In the genomic region with DNA sequence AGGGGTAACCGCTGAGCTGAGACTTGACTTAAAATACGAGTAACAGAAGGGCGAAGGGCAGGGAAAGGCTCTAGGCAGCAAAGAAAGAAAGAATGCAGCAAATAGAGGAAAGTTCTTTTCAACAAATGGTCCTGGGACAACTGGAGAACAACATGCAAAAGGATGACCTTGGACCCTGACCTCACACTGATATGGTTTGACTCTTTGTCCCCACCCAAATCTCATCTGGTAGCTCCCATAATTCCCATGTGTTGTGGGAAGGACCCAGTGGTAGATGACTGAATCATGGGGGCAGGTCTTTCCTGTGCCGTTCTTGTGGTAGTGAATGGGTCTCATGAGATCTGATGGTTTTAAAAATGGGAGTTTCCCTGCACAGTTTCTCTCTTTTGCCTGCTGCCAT, we compare ENCODE assay signal across 14 cellular contexts. TPM values are rescaled to one million over a fixed set of nuclear protein-coding genes. Genes with fewer than 3 reads are reported as not detected.
DNase-seq lines count a peak whose midpoint lies in the region; ATAC-seq, FAIRE-seq and TF ChIP-seq lines count a peak whose summit lies in the region.
"Had no signal": no experiment of that assay in that cellular context is flagged by ENCODE, and none has a peak within 500 bp of the region (broad histone marks: within the 10 kb centered on the region; RNA-seq: fewer than 3 reads in every experiment).

No MANE protein-coding gene starts in this region.

- no peaks in the 10 kb centered on the region for H3K36me3 ChIP-seq in KMS-11 (ENCODE audit: insufficient read depth)

- peaks cover 72% of the 10 kb centered on the region for H3K4me1 Mint-ChIP-seq in activated CD8-positive, alpha-beta memory T cell treated with anti-CD3 and anti-CD28 coated beads, Interleukin-2, amount 10 ng/mL, durations not matched to agents 7 days and 5 days
- H3K4me1 Mint-ChIP-seq in activated naive CD8-positive, alpha-beta T cell treated with anti-CD3 and anti-CD28 coated beads for 36 hours = peaks cover 58% of the 10 kb centered on the region
- H3K4me1 Mint-ChIP-seq in neural crest cell = no peaks in the 10 kb centered on the region

- FAIRE-seq in frontal cortex (lab: Jason Lieb, UNC) = no peak
- FAIRE-seq: G401.6 had no signal

- peaks cover 70% of the 10 kb centered on the region for H3K4me1 ChIP-seq in KMS-11 (ENCODE audit: low read depth, poor library complexity, severe bottlenecking)

- peak overlapping the region; percentile 98; the same call in 1 of the 2 replicates for H3K4me2 ChIP-seq in KMS-11

- no peaks in the 10 kb centered on the region for H3K27me3 ChIP-seq in KMS-11 (ENCODE audit: insufficient read depth, low read depth)
- H3K27me3 ChIP-seq: heart left ventricle had no signal

- no peak overlapping the region for H2AFZ ChIP-seq in KMS-11 (ENCODE audit: low read depth)

- peaks cover 80% of the 10 kb centered on the region for H3K36me3 Mint-ChIP-seq in activated CD8-positive, alpha-beta memory T cell treated with anti-CD3 and anti-CD28 coated beads, Interleukin-2, amount 10 ng/mL, durations not matched to agents 7 days and 5 days
- H3K36me3 Mint-ChIP-seq in activated naive CD8-positive, alpha-beta T cell treated with anti-CD3 and anti-CD28 coated beads for 36 hours = peaks cover 49% of the 10 kb centered on the region
- H3K36me3 Mint-ChIP-seq in neural crest cell (ENCODE audit: low read depth) = peaks cover 14% of the 10 kb centered on the region

- in situ Hi-C loops in G401 (cut with HindIII; ENCODE audit: low sequenced_read_pairs) = no loop called here

- peak overlapping the region; percentile 18 for H3K4me3 Mint-ChIP-seq in activated CD8-positive, alpha-beta memory T cell treated with anti-CD3 and anti-CD28 coated beads, Interleukin-2, amount 10 ng/mL, durations not matched to agents 7 days and 5 days
- H3K4me3 Mint-ChIP-seq in activated naive CD8-positive, alpha-beta T cell treated with anti-CD3 and anti-CD28 coated beads for 36 hours = no peak overlapping the region
- H3K4me3 Mint-ChIP-seq in neural crest cell = no peak overlapping the region

- H3K79me2 ChIP-seq in KMS-11 (ENCODE audit: insufficient read depth, low read depth) = no peaks in the 10 kb centered on the region

- H3K4me3 ChIP-seq in KMS-11 (IDR thresholded peaks at IDR 0.05; ENCODE audit: insufficient read depth, low read depth, low read length) = no peak overlapping the region

- no peak for ATAC-seq in activated CD8-positive, alpha-beta memory T cell treated with anti-CD3 and anti-CD28 coated beads, Interleukin-2, amount 10 ng/mL, durations not matched to agents 7 days and 5 days

- no peaks in the 10 kb centered on the region for H3K27me3 Mint-ChIP-seq in activated CD8-positive, alpha-beta memory T cell treated with anti-CD3 and anti-CD28 coated beads, Interleukin-2, amount 10 ng/mL, durations not matched to agents 7 days and 5 days
- no peaks in the 10 kb centered on the region for H3K27me3 Mint-ChIP-seq in activated naive CD8-positive, alpha-beta T cell treated with anti-CD3 and anti-CD28 coated beads for 36 hours
- no peaks in the 10 kb centered on the region for H3K27me3 Mint-ChIP-seq in neural crest cell (ENCODE audit: low read depth)

- no peak for DNase-seq in activated CD8-positive, alpha-beta memory T cell treated with anti-CD3 and anti-CD28 coated beads, Interleukin-2, amount 10 ng/mL, durations not matched to agents 7 days and 5 days
- DNase-seq in activated CD8-positive, alpha-beta memory T cell treated with anti-CD3 and anti-CD28 coated beads, Interleukin-2, amount 50 U/mL, for 4 hours = no peak
- no peak for DNase-seq in activated naive CD8-positive, alpha-beta T cell treated with anti-CD3 and anti-CD28 coated beads for 36 hours
- no peak for DNase-seq in neural crest cell (ENCODE audit: low read depth, low spot score)
- no peak for DNase-seq in frontal cortex (ENCODE audit: low spot score in 2 of 2)
- no peak for DNase-seq in glomerular visceral epithelial cell (ENCODE audit: extremely low spot score)
- DNase-seq in G401 (ENCODE audit: low spot score) = no peak
- DNase-seq: heart left ventricle; islet precursor cell; NCI-H1436 treated with DMSO at 0.1 percent for 48 hours; NCI-H82; stimulated activated CD4-positive, alpha-beta T cell treated with anti-CD3 and anti-CD28 coated beads, Interleukin-15, amount 100 ng/mL, for 24 hours had no signal

- H3K27ac Mint-ChIP-seq in activated CD8-positive, alpha-beta memory T cell treated with anti-CD3 and anti-CD28 coated beads, Interleukin-2, amount 10 ng/mL, durations not matched to agents 7 days and 5 days = peak overlapping the region; percentile 99
- H3K27ac Mint-ChIP-seq in activated naive CD8-positive, alpha-beta T cell treated with anti-CD3 and anti-CD28 coated beads for 36 hours = peak overlapping the region; percentile 100
- H3K27ac Mint-ChIP-seq in neural crest cell (ENCODE audit: unreplicated experiment) = peak overlapping the region; percentile 30

- TF ChIP-seq CTCF in KMS-11 (conservative IDR thresholded peaks at IDR 0.05; ENCODE audit: low read depth, low read length) = no peak
- no peak for TF ChIP-seq CTCF in neural crest cell (conservative IDR thresholded peaks at IDR 0.05)

- no peak overlapping the region for H3K9ac ChIP-seq in KMS-11

- CTCF ChIA-PET in activated CD8-positive, alpha-beta memory T cell treated with anti-CD3 and anti-CD28 coated beads, Interleukin-2, amount 10 ng/mL, durations not matched to agents 7 days and 5 days (lab: Charles Lee) = interaction anchor here (1.2 to 10.3 kb wide), 8 partner anchors 12 to 224 kb away, joined by 3 to 99 read pairs (median 8); partner anchors contain the start of gene ST3GAL5

- H3K9me3 Mint-ChIP-seq in activated CD8-positive, alpha-beta memory T cell treated with anti-CD3 and anti-CD28 coated beads, Interleukin-2, amount 10 ng/mL, durations not matched to agents 7 days and 5 days (ENCODE audit: low read depth) = no peaks in the 10 kb centered on the region
- H3K9me3 Mint-ChIP-seq in activated naive CD8-positive, alpha-beta T cell treated with anti-CD3 and anti-CD28 coated beads for 36 hours = peaks cover 12% of the 10 kb centered on the region
- H3K9me3 Mint-ChIP-seq in neural crest cell = no peaks in the 10 kb centered on the region

- no peaks in the 10 kb centered on the region for H4K20me1 ChIP-seq in KMS-11 (ENCODE audit: insufficient read depth)

- no peak overlapping the region for H3K27ac ChIP-seq in KMS-11

RNA-seq across cellular contexts. Expression of gene ST3GAL5, which starts 33.9 kb away (rescaled TPM):
- 10 to 100 TPM; 73.9 to 74.0 TPM for total RNA-seq in activated CD8-positive, alpha-beta memory T cell treated with anti-CD3 and anti-CD28 coated beads, Interleukin-2, amount 10 ng/mL, durations not matched to agents 7 days and 5 days
- 10 to 100 TPM; 14.6 to 15.1 TPM for total RNA-seq in activated naive CD8-positive, alpha-beta T cell treated with anti-CD3 and anti-CD28 coated beads for 36 hours
- total RNA-seq in neural crest cell (16.0 and 17.6 TPM in 2 replicates), frontal cortex (44.4 TPM)
- total RNA-seq in G401 (2014; rRNA removed; shearing (Covaris generic)) = 99.2 and 118 TPM in 2 replicates

Comparison
In these comparisons a context has a peak if more than half of its experiments do, and no peak if none do; other contexts are left out.
1. H3K27ac Mint-ChIP-seq: peak in every context shown above with its lines; median percentile 100 in activated naive CD8-positive, alpha-beta T cell treated with anti-CD3 and anti-CD28 coated beads for 36 hours; 99 in activated CD8-positive, alpha-beta memory T cell treated with anti-CD3 and anti-CD28 coated beads, Interleukin-2, amount 10 ng/mL, durations not matched to agents 7 days and 5 days; 30 in neural crest cell.